In genomic region chr14:68792830-68793733, GRCh38 we compare ENCODE assay signal across 8 cellular contexts. TPM values are rescaled to one million over a fixed set of nuclear protein-coding genes. Genes with fewer than 3 reads are reported as not detected.
A peak's percentile ranks its signal among the peaks of the same experiment; 100 is the strongest.
DNase-seq lines count a peak whose midpoint lies in the region; ATAC-seq lines count a peak whose summit lies in the region.

Gene ZFP36L1 (minus strand): TSS chr14:68793067. CDS start chr14:68792938, 129 bp downstream.

- H3K36me3 ChIP-seq in esophagus (ENCODE audit: control insufficient read depth in 2 of 2, insufficient read depth in 2 of 2, low read length in 1 of 2) = peaks cover 7 to 15% of the 10 kb centered on the region in 2 donors
- peaks cover 42% of the 10 kb centered on the region for H3K36me3 ChIP-seq in muscle layer of colon (ENCODE audit: insufficient read depth, low read length)

- peak; percentile 19 for DNase-seq in NCI-H1092 treated with DMSO at 0.1 percent for 48 hours (lab: John Stamatoyannopoulos, UW)
- no peak for DNase-seq in NCI-H1092 (lab: John Stamatoyannopoulos, UW)
- DNase-seq in OCI-M2 (lab: John Stamatoyannopoulos, UW; ENCODE audit: unreplicated experiment) = peak; percentile 97
- peak; percentile 90 to 94 for DNase-seq in activated T-cell treated with anti-CD3 and anti-CD28 coated beads, Interleukin-2, amount 50 U/mL, for 48 hours
- peak; percentile 91 for DNase-seq in stimulated activated CD8-positive, alpha-beta memory T cell treated with anti-CD3 and anti-CD28 coated beads, Interleukin-4, amount 100 ng/mL, for 48 hours

- H3K9me3 ChIP-seq in esophagus (ENCODE audit: control insufficient read depth in 2 of 2, insufficient read depth in 1 of 2, low read depth in 1 of 2, low read length in 1 of 2) = no peaks in the 10 kb centered on the region
- no peaks in the 10 kb centered on the region for H3K9me3 ChIP-seq in muscle layer of colon (ENCODE audit: low read length)

- ATAC-seq in HG03135 (IDR thresholded peaks at IDR 0.05; ENCODE audit: unreplicated experiment) = peak; percentile 35

- no peaks in the 10 kb centered on the region for H3K27me3 ChIP-seq in esophagus (ENCODE audit: control insufficient read depth in 1 of 2, insufficient read depth in 2 of 2, low read length in 2 of 2)
- H3K27me3 ChIP-seq in muscle layer of colon (ENCODE audit: control insufficient read depth in 1 of 2, insufficient read depth in 2 of 2, low read length in 2 of 2) = no peaks in the 10 kb centered on the region

- peak within 1 kb of the TSS; percentile 100 for H3K27ac ChIP-seq in esophagus (ENCODE audit: low read depth in 2 of 2, low read length in 1 of 2)
- H3K27ac ChIP-seq in muscle layer of colon (ENCODE audit: low read depth, low read length) = peak within 1 kb of the TSS; percentile 100

- peak within 1 kb of the TSS; percentile 91 to 99 for H3K4me3 ChIP-seq in esophagus (ENCODE audit: low read depth in 1 of 2, low read length in 2 of 2)
- H3K4me3 ChIP-seq in muscle layer of colon (ENCODE audit: low read depth in 1 of 2, low read length in 2 of 2) = peak within 1 kb of the TSS; percentile 81 to 99

- 0 to 1% methylated on average over 60 of the region's 60 CpGs for WGBS in esophagus, 2 donors

- H3K4me1 ChIP-seq in esophagus (ENCODE audit: control insufficient read depth in 2 of 2, insufficient read depth in 2 of 2, low read length in 1 of 2) (peaks cover 0 to 2% of the 10 kb centered on the region in 2 donors), muscle layer of colon (ENCODE audit: insufficient read depth, low read length) (peaks cover 4% of the 10 kb centered on the region)

- peak within 1 kb of the TSS; percentile 100 for H3K9ac ChIP-seq in muscle layer of colon (ENCODE audit: low read length)

RNA-seq across cellular contexts. Expression of gene ZFP36L1, which starts in this region (rescaled TPM):
- polyA plus RNA-seq in esophagus = 10 to 100 TPM; 58.8 to 84.0 TPM
